Comparison of ENCODE assay signal across 1 cellular context in the genomic region with DNA sequence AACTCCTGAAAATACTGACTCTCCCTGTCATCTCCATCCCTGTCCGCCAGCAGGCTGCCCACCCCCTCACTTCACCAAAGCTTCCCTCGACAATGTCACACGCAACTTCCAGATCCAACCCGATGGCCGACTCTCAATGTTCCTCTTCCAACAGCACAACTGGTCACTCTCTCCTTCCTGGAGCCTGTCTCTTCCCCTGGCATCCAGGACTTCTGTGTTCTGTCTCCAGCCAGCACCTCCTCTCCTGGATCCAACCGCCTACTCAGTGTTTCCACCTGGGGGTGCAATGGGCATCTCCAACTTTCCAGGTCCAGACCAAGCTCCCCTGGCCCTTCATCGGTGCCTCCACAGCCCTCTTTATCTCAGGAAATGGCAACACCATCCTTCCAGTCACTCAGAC.
TF ChIP-seq lines count a peak whose summit lies in the region.

No MANE protein-coding gene starts in this region.

TF ChIP-seq in neural cell, 6 proteins besides CTCF, POLR2A, EP300 and RAD21 (continued from another document):
- TF ChIP-seq, protein P1, sequence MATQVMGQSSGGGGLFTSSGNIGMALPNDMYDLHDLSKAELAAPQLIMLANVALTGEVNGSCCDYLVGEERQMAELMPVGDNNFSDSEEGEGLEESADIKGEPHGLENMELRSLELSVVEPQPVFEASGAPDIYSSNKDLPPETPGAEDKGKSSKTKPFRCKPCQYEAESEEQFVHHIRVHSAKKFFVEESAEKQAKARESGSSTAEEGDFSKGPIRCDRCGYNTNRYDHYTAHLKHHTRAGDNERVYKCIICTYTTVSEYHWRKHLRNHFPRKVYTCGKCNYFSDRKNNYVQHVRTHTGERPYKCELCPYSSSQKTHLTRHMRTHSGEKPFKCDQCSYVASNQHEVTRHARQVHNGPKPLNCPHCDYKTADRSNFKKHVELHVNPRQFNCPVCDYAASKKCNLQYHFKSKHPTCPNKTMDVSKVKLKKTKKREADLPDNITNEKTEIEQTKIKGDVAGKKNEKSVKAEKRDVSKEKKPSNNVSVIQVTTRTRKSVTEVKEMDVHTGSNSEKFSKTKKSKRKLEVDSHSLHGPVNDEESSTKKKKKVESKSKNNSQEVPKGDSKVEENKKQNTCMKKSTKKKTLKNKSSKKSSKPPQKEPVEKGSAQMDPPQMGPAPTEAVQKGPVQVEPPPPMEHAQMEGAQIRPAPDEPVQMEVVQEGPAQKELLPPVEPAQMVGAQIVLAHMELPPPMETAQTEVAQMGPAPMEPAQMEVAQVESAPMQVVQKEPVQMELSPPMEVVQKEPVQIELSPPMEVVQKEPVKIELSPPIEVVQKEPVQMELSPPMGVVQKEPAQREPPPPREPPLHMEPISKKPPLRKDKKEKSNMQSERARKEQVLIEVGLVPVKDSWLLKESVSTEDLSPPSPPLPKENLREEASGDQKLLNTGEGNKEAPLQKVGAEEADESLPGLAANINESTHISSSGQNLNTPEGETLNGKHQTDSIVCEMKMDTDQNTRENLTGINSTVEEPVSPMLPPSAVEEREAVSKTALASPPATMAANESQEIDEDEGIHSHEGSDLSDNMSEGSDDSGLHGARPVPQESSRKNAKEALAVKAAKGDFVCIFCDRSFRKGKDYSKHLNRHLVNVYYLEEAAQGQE (IDR thresholded peaks at IDR 0.05; ENCODE audit: borderline replicate concordance) = peak; percentile 15
